25 cellular contexts compared by ENCODE assay signal in genomic region chr14:100591453-100592371, GRCh38. TPM values are rescaled to one million over a fixed set of nuclear protein-coding genes. Genes with fewer than 3 reads are reported as not detected.
DNase-seq lines count a peak whose midpoint lies in the region; ATAC-seq and TF ChIP-seq lines count a peak whose summit lies in the region.
"Had no signal": no experiment of that assay in that cellular context is flagged by ENCODE, and none has a peak within 500 bp of the region (broad histone marks: within the 10 kb centered on the region; RNA-seq: fewer than 3 reads in every experiment).

No MANE protein-coding gene starts in this region.

- no peaks in the 10 kb centered on the region for H3K9me3 Mint-ChIP-seq in neural crest cell
- H3K9me3 Mint-ChIP-seq: T-cell, type B pancreatic cell had no signal

- H3K36me3 ChIP-seq in heart right ventricle: no peaks in the 10 kb centered on the region
- H3K36me3 ChIP-seq in aorta (ENCODE audit: control insufficient read depth in 1 of 2, insufficient read depth in 2 of 2, low read length in 1 of 2): no peaks in the 10 kb centered on the region
- no peaks in the 10 kb centered on the region for H3K36me3 ChIP-seq in prostate gland
- H3K36me3 ChIP-seq: brain microvascular endothelial cell, MG63, SJCRH30 had no signal

- H3K27ac Mint-ChIP-seq in neural crest cell (ENCODE audit: unreplicated experiment): no peak overlapping the region
- H3K27ac Mint-ChIP-seq: activated CD8-positive, alpha-beta T cell treated with anti-CD3 and anti-CD28 coated beads, Interleukin-2, amount 10 ng/mL, durations not matched to agents 7 days and 5 days; type B pancreatic cell had no signal

- no peak for TF ChIP-seq CTCF in heart right ventricle (IDR thresholded peaks at IDR 0.05)
- TF ChIP-seq CTCF in dorsolateral prefrontal cortex (IDR thresholded peaks at IDR 0.05 in 54 of 56, conservative IDR thresholded peaks at IDR 0.05 in 2 of 56; ENCODE audit: low read depth in 1 of 56, partially characterized antibody in 56 of 56): no peak
- TF ChIP-seq CTCF in neural crest cell (conservative IDR thresholded peaks at IDR 0.05): no peak
- TF ChIP-seq CTCF in prostate gland (IDR thresholded peaks at IDR 0.05): no peak

- H3K4me3 Mint-ChIP-seq in neural crest cell: peak overlapping the region; percentile 39
- H3K4me3 Mint-ChIP-seq: activated CD8-positive, alpha-beta T cell treated with anti-CD3 and anti-CD28 coated beads, Interleukin-2, amount 10 ng/mL, durations not matched to agents 7 days and 5 days; T-cell; type B pancreatic cell had no signal

- H3K9me3 ChIP-seq in heart right ventricle (no peaks in the 10 kb centered on the region), aorta (ENCODE audit: control insufficient read depth, low read length) (no peaks in the 10 kb centered on the region), prostate gland (no peaks in the 10 kb centered on the region)
- H3K9me3 ChIP-seq: Caco-2, MG63, SJCRH30 had no signal

- intact Hi-C loops in cardiac septum (cut with DNase I) (no loop called here), heart right ventricle (cut with DNase I) (no loop called here), dorsolateral prefrontal cortex (cut with DNase I) (no loop called here), aorta (cut with DNase I) (no loop called here), prostate gland (cut with DNase I) (no loop called here)

- H3K27me3 Mint-ChIP-seq in neural crest cell (ENCODE audit: low read depth): peaks cover 33% of the 10 kb centered on the region

- peaks cover 0 to 78% (median 63%) of the 10 kb centered on the region in 7 donors for H3K27me3 ChIP-seq in heart right ventricle
- peaks cover 0 to 26% (median 2%) of the 10 kb centered on the region in 45 donors for H3K27me3 ChIP-seq in dorsolateral prefrontal cortex
- no peaks in the 10 kb centered on the region for H3K27me3 ChIP-seq in aorta (ENCODE audit: control insufficient read depth in 1 of 2, insufficient read depth in 2 of 2, low read length in 1 of 2)
- no peaks in the 10 kb centered on the region for H3K27me3 ChIP-seq in prostate gland (replicated peaks; ENCODE audit: insufficient read depth)
- H3K27me3 ChIP-seq: MG63 had no signal

- H3K27ac ChIP-seq in heart right ventricle (no peak overlapping the region), dorsolateral prefrontal cortex (no peak overlapping the region), aorta (ENCODE audit: low read depth in 1 of 2, low read length in 2 of 2) (no peak overlapping the region), prostate gland (no peak overlapping the region)
- H3K27ac ChIP-seq: brain microvascular endothelial cell, SJCRH30 had no signal

- TF ChIP-seq POLR2A in prostate gland (IDR thresholded peaks at IDR 0.05): no peak

- no peaks in the 10 kb centered on the region for H3K36me3 Mint-ChIP-seq in neural crest cell (ENCODE audit: low read depth)
- H3K36me3 Mint-ChIP-seq: T-cell, type B pancreatic cell had no signal

- H3K4me1 ChIP-seq in heart right ventricle (peaks cover 0 to 10% (median 2%) of the 10 kb centered on the region in 9 donors), aorta (ENCODE audit: control insufficient read depth in 1 of 2, insufficient read depth in 2 of 2, low read length in 2 of 2) (no peaks in the 10 kb centered on the region), prostate gland (replicated peaks) (no peaks in the 10 kb centered on the region)
- H3K4me1 ChIP-seq: Caco-2, SJCRH30 had no signal

- ATAC-seq in heart right ventricle (no peak), aorta (ENCODE audit: low FRiP score) (no peak)
- ATAC-seq: activated CD8-positive, alpha-beta T cell treated with anti-CD3 and anti-CD28 coated beads, Interleukin-2, amount 10 ng/mL, durations not matched to agents 7 days and 5 days; T-cell had no signal

- DNase-seq in cardiac septum (ENCODE audit: low spot score) (peak; percentile 55), heart right ventricle (no peak), dorsolateral prefrontal cortex (peak in 6 of 10 donors; percentile 14 to 39 (median 20)), neural crest cell (ENCODE audit: low read depth, low spot score) (no peak), aorta (peak; percentile 40 to 44), prostate gland (ENCODE audit: low spot score) (no peak), NCI-H226 (no peak)
- DNase-seq: activated CD4-positive, alpha-beta T cell treated with anti-CD3 and anti-CD28 coated beads for 1 hour; activated CD8-positive, alpha-beta T cell treated with anti-CD3 and anti-CD28 coated beads, Interleukin-2, amount 10 ng/mL, durations not matched to agents 7 days and 5 days; brain microvascular endothelial cell; C1 segment of cervical spinal cord; Caco-2; DMS79; effector CD4-positive, alpha-beta T cell; GDM1; HCEC 1CT; islet precursor cell; KG1; MG63; NCI-H1105 treated with DMSO at 0.1 percent for 48 hours; NCI-H2029 treated with DMSO at 0.1 percent for 48 hours; NCI-H2227 treated with DMSO at 0.1 percent for 48 hours; SJCRH30 had no signal

- WGBS in heart right ventricle, 2 donors: 77 to 83% methylated on average over 16 of the region's 16 CpGs
- WGBS in aorta, 2 donors: 82 to 83% methylated on average over 16 of the region's 16 CpGs
- WGBS in prostate gland: 86% methylated on average over 16 of the region's 16 CpGs

- H3K4me3 ChIP-seq in heart right ventricle: no peak overlapping the region
- no peak overlapping the region for H3K4me3 ChIP-seq in dorsolateral prefrontal cortex
- H3K4me3 ChIP-seq in aorta (ENCODE audit: low read length in 2 of 2): no peak overlapping the region
- no peak overlapping the region for H3K4me3 ChIP-seq in prostate gland
- H3K4me3 ChIP-seq: MG63, SJCRH30 had no signal

- no peaks in the 10 kb centered on the region for H3K4me1 Mint-ChIP-seq in neural crest cell

RNA-seq across cellular contexts. Expression of gene BEGAIN, which starts 4.5 kb away (rescaled TPM):
- total RNA-seq in cardiac septum: 1.2 TPM
- total RNA-seq in heart right ventricle: 1 to 10 TPM in 5 of 10 donors, under 1 TPM in 5; 0.30 to 4.3 (median 1.1) TPM
- polyA plus RNA-seq in heart right ventricle: under 1 TPM; 0.20 to 0.51 TPM
- 10 to 100 TPM; 12.3 to 70.3 (median 39.4) TPM for total RNA-seq in dorsolateral prefrontal cortex
- 3.0 and 4.8 TPM in 2 replicates for total RNA-seq in neural crest cell
- 1 to 10 TPM; 1.6 to 2.6 TPM for total RNA-seq in aorta
- polyA plus RNA-seq in aorta: under 1 TPM; 0.28 to 0.38 TPM
- 1 to 10 TPM; 2.5 to 5.1 TPM for total RNA-seq in prostate gland

Comparison
In these comparisons a context has a peak if more than half of its experiments do, and no peak if none do; other contexts are left out.
1. DNase-seq: peak in cardiac septum (single experiment), dorsolateral prefrontal cortex (6 of 10) and aorta (2 of 2); none in heart right ventricle (0 of 2), neural crest cell (single experiment), prostate gland (single experiment) and NCI-H226 (single experiment).